In the genomic region with DNA sequence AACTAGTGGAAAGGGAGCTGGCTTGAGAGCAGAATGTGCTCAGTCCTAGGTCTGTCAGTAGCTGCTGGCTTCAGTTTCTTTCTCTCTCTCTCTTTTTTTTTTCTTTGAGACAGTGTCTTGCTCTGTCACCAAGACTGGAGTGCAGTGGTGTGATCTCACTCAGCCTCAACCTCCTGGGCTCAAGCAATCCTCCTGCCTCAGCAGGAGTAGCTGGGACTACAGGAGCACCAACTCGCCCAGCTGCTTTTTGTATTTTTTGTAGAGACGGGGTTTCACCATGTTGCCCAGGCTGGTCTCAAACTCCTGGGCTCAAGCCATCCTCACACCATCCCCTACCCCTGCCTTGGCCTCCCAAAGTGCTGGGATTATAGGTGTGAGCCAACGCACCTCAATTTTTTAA, we compare ENCODE assay signal across 2 cellular contexts. TPM values are rescaled to one million over a fixed set of nuclear protein-coding genes. Genes with fewer than 3 reads are reported as not detected.
"Had no signal": no experiment of that assay in that cellular context is flagged by ENCODE, and none has a peak within 500 bp of the region (broad histone marks: within the 10 kb centered on the region; RNA-seq: fewer than 3 reads in every experiment).

No MANE protein-coding gene starts in this region.

RNA-seq across cellular contexts. Expression of gene NFATC4, which starts 3.6 kb away (rescaled TPM):
- total RNA-seq: natural killer cell treated with Interleukin-12 subunit alpha and Interleukin-12 subunit beta and Interleukin-15 and Interleukin-18, amount 100 ng/mL, for 72 hours had no signal

RNA-seq across cellular contexts. Expression of gene RIPK3, which starts 31.8 kb away (rescaled TPM):
- total RNA-seq: myocyte had no signal

RNA-seq across cellular contexts. Expression of gene ADCY4, which starts 36.7 kb away (rescaled TPM):
- total RNA-seq: myocyte had no signal
